Comparison of ENCODE assay signal across 8 cellular contexts in the genomic region with DNA sequence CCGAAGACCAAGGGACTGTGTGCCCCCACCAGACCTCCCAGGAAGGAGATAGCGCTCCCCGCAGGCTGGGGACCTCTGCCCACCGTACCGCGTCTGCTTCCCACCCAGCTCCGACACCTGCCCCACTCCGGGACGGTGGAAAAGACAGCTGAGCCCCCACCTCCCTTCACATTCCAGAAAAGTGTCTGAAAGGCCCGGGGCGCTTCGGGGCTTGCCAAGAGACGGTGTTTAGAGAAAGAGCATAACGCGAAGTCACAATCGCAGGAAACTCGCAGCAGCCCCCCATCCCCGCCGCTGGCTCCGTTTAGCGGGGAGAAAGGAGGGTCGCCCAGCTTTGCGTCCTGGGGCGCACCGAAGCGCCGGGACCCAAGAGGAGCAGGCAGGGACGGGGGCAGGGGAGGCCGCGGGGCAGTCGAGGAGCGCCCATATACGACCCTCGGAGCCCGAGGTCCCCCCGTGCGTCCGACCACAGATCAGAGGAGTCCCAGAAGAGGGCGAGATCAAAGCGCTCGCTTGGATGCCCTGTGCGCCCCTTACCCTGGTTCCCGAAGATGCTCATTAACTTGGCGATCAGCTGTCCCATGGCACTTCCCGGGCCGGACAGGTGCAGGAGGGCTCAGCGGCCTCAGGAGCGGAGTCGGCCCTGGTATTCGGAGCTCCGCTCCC. TPM values are rescaled to one million over a fixed set of nuclear protein-coding genes. Genes with fewer than 3 reads are reported as not detected.
DNase-seq lines count a peak whose midpoint lies in the region; ATAC-seq and TF ChIP-seq lines count a peak whose summit lies in the region.

No MANE protein-coding gene starts in this region.

- TF ChIP-seq EP300 in tibial nerve (IDR thresholded peaks at IDR 0.05), result no peak

- CTCF ChIA-PET in activated CD4-positive, alpha-beta T cell treated with anti-CD3 and anti-CD28 coated beads, Interleukin-2, amount 10 ng/mL, durations not matched to agents 7 days and 5 days (lab: Charles Lee), result interaction anchor here (0.5 to 7.1 kb wide), 29 partner anchors 11 to 437 kb away, joined by 3 to 94 read pairs (median 4); a partner anchor contains a TSS
- CTCF ChIA-PET in HEK293T (lab: Yijun Ruan, JAX), result interaction anchor here (0.5 to 2.6 kb wide), 27 partner anchors 9 to 591 kb away, joined by 3 to 57 read pairs (median 5); a partner anchor contains a TSS

- peaks cover 0 to 12% of the 10 kb centered on the region in 2 donors for H3K27me3 ChIP-seq in tibial nerve

- peaks cover 5% of the 10 kb centered on the region for H3K9me3 Mint-ChIP-seq in activated CD4-positive, alpha-beta T cell treated with anti-CD3 and anti-CD28 coated beads, Interleukin-2, amount 10 ng/mL, durations not matched to agents 7 days and 5 days

- no peak overlapping the region for H3K27ac Mint-ChIP-seq in activated CD4-positive, alpha-beta T cell treated with anti-CD3 and anti-CD28 coated beads, Interleukin-2, amount 10 ng/mL, durations not matched to agents 7 days and 5 days

- H3K4me1 Mint-ChIP-seq in activated CD4-positive, alpha-beta T cell treated with anti-CD3 and anti-CD28 coated beads, Interleukin-2, amount 10 ng/mL, durations not matched to agents 7 days and 5 days, result peaks cover 38% of the 10 kb centered on the region

- 50 to 54% methylated on average over 46 to 50 of the region's 51 CpGs for WGBS in mesodermal cell (ENCODE audit: insufficient coverage in 2 of 2), 2 experiments
- WGBS in tibial nerve, 2 donors, result 5 to 9% methylated on average over 28 to 39 of the region's 51 CpGs

- no peak for TF ChIP-seq POLR2A in tibial nerve (IDR thresholded peaks at IDR 0.05)

- peak overlapping the region; percentile 81 for H3K4me3 Mint-ChIP-seq in activated CD4-positive, alpha-beta T cell treated with anti-CD3 and anti-CD28 coated beads, Interleukin-2, amount 10 ng/mL, durations not matched to agents 7 days and 5 days

- ATAC-seq in HG02885 (IDR thresholded peaks at IDR 0.05; ENCODE audit: poor library complexity, unreplicated experiment), result no peak
- ATAC-seq in HG03039 (IDR thresholded peaks at IDR 0.05; ENCODE audit: unreplicated experiment), result no peak

- POLR2A ChIA-PET in activated CD4-positive, alpha-beta T cell treated with anti-CD3 and anti-CD28 coated beads, Interleukin-2, amount 10 ng/mL, durations not matched to agents 7 days and 5 days (lab: Charles Lee), result no interaction called here
- POLR2A ChIA-PET in HEK293T (lab: Yijun Ruan, JAX), result interaction anchor here (0.7 to 2.2 kb wide), 8 partner anchors 9 to 413 kb away, joined by 3 to 22 read pairs (median 6); a partner anchor contains a TSS

- H3K27me3 Mint-ChIP-seq in activated CD4-positive, alpha-beta T cell treated with anti-CD3 and anti-CD28 coated beads, Interleukin-2, amount 10 ng/mL, durations not matched to agents 7 days and 5 days, result peaks cover 31% of the 10 kb centered on the region

- H3K27ac ChIP-seq in coronary artery (peak overlapping the region in 1 of 2 donors; percentile 60), mesodermal cell (ENCODE audit: low read depth, low read length, severe bottlenecking) (no peak overlapping the region), tibial nerve (peak overlapping the region in 2 of 4 donors; percentile 27 to 61)

- H3K4me1 ChIP-seq in mesodermal cell (ENCODE audit: control insufficient read depth, insufficient read depth, low read length, poor library complexity, severe bottlenecking) (peaks cover 6% of the 10 kb centered on the region), tibial nerve (peaks cover 0 to 28% (median 14%) of the 10 kb centered on the region in 4 donors)

- no peak for DNase-seq in activated CD4-positive, alpha-beta T cell treated with anti-CD3 and anti-CD28 coated beads, Interleukin-2, amount 10 ng/mL, durations not matched to agents 7 days and 5 days
- DNase-seq in activated CD4-positive, alpha-beta T cell treated with anti-CD3 and anti-CD28 coated beads for 4 hours, result no peak
- no peak for DNase-seq in coronary artery (ENCODE audit: low spot score)
- no peak for DNase-seq in tibial nerve (ENCODE audit: low spot score in 2 of 2)
- DNase-seq in HEK293T (ENCODE audit: extremely low spot score), result no peak

- TF ChIP-seq CTCF in coronary artery (IDR thresholded peaks at IDR 0.05) (no peak), tibial nerve (IDR thresholded peaks at IDR 0.05) (no peak)

- no peaks in the 10 kb centered on the region for H3K9me3 ChIP-seq in mesodermal cell (ENCODE audit: control insufficient read depth, low read length)
- H3K9me3 ChIP-seq in tibial nerve, result no peaks in the 10 kb centered on the region

- peaks cover 5% of the 10 kb centered on the region for H3K36me3 Mint-ChIP-seq in activated CD4-positive, alpha-beta T cell treated with anti-CD3 and anti-CD28 coated beads, Interleukin-2, amount 10 ng/mL, durations not matched to agents 7 days and 5 days (ENCODE audit: low read depth)

- H3K4me3 ChIP-seq in coronary artery (peak overlapping the region; percentile 80), mesodermal cell (ENCODE audit: extremely low read depth, insufficient read depth, low read length, poor library complexity, severe bottlenecking) (peak overlapping the region; percentile 41), tibial nerve (peak overlapping the region; percentile 30 to 72 (median 54))

- H3K36me3 ChIP-seq in mesodermal cell (ENCODE audit: control insufficient read depth, insufficient read depth, low read length), result no peaks in the 10 kb centered on the region
- H3K36me3 ChIP-seq in tibial nerve, result no peaks in the 10 kb centered on the region

TF ChIP-seq in HEK293T, 16 proteins besides CTCF, POLR2A, EP300 and RAD21:
- no peak for TF ChIP-seq HDGF (IDR thresholded peaks at IDR 0.05; ENCODE audit: borderline replicate concordance)
- no peak for TF ChIP-seq ZNF384 (IDR thresholded peaks at IDR 0.05)
- no peak for TF ChIP-seq CTBP1 (IDR thresholded peaks at IDR 0.05; ENCODE audit: borderline replicate concordance)
- no peak for TF ChIP-seq ARNT (IDR thresholded peaks at IDR 0.05)
- no peak for TF ChIP-seq SP1 (IDR thresholded peaks at IDR 0.05)
- no peak for TF ChIP-seq TARDBP (IDR thresholded peaks at IDR 0.05)
- TF ChIP-seq FOXA1 (IDR thresholded peaks at IDR 0.05), result no peak
- no peak for TF ChIP-seq ELF4 (IDR thresholded peaks at IDR 0.05)
- TF ChIP-seq NFRKB (IDR thresholded peaks at IDR 0.05), result no peak
- TF ChIP-seq LEF1 (IDR thresholded peaks at IDR 0.05; ENCODE audit: borderline replicate concordance), result no peak
- no peak for TF ChIP-seq SUZ12 (IDR thresholded peaks at IDR 0.05)
- TF ChIP-seq L3MBTL2 (conservative IDR thresholded peaks at IDR 0.05), result no peak

RNA-seq across cellular contexts. Expression of a gene that starts 0.7 kb away (rescaled TPM):
- total RNA-seq in activated CD4-positive, alpha-beta T cell treated with anti-CD3 and anti-CD28 coated beads, Interleukin-2, amount 10 ng/mL, durations not matched to agents 7 days and 5 days, result under 1 TPM in 1 of 2 experiments, not detected in 1; 0.15 TPM
- polyA plus RNA-seq in mesodermal cell (2013, experiment 1 of 2), result not detected
- polyA plus RNA-seq in mesodermal cell (2013, experiment 2 of 2), result not detected
- total RNA-seq in tibial nerve, result not detected

RNA-seq across cellular contexts. Expression of a gene that starts 13.9 kb away (rescaled TPM):
- total RNA-seq in activated CD4-positive, alpha-beta T cell treated with anti-CD3 and anti-CD28 coated beads, Interleukin-2, amount 10 ng/mL, durations not matched to agents 7 days and 5 days, result 1 to 10 TPM; 6.0 to 6.3 TPM
- 1.6 TPM for polyA plus RNA-seq in mesodermal cell (2013, experiment 1 of 2)
- 1.2 TPM for polyA plus RNA-seq in mesodermal cell (2013, experiment 2 of 2)
- total RNA-seq in tibial nerve, result 10 to 100 TPM; 34.1 to 95.1 (median 42.4) TPM

RNA-seq across cellular contexts. Expression of a gene that starts 32.2 kb away (rescaled TPM):
- 10 to 100 TPM; 14.8 to 18.3 TPM for total RNA-seq in activated CD4-positive, alpha-beta T cell treated with anti-CD3 and anti-CD28 coated beads, Interleukin-2, amount 10 ng/mL, durations not matched to agents 7 days and 5 days
- polyA plus RNA-seq in mesodermal cell (2013, experiment 1 of 2), result 10.4 TPM
- polyA plus RNA-seq in mesodermal cell (2013, experiment 2 of 2), result 6.7 TPM
- total RNA-seq in tibial nerve, result 10 to 100 TPM in 3 of 4 donors, 1 to 10 TPM in 1; 7.1 to 20.3 (median 15.0) TPM

RNA-seq across cellular contexts. Expression of a gene that starts 34.8 kb away (rescaled TPM):
- total RNA-seq in activated CD4-positive, alpha-beta T cell treated with anti-CD3 and anti-CD28 coated beads, Interleukin-2, amount 10 ng/mL, durations not matched to agents 7 days and 5 days, result 1,000 to 10,000 TPM; 1,832 to 1,924 TPM
- polyA plus RNA-seq in mesodermal cell (2013, experiment 1 of 2), result 2,740 TPM
- 2,504 TPM for polyA plus RNA-seq in mesodermal cell (2013, experiment 2 of 2)
- 1,000 to 10,000 TPM; 2,381 to 3,486 (median 2,809) TPM for total RNA-seq in tibial nerve

Comparison
In these comparisons a context has a peak if more than half of its experiments do, and no peak if none do; other contexts are left out.
1. RNA of a gene that starts 13.9 kb away (total RNA-seq): 34.1 to 95.1 TPM in tibial nerve; 6.0 to 6.3 TPM in activated CD4-positive, alpha-beta T cell treated with anti-CD3 and anti-CD28 coated beads, Interleukin-2, amount 10 ng/mL, durations not matched to agents 7 days and 5 days; every median in the first group is over 4 times any median in the second.
2. Peak in every context shown above with its lines, with median percentiles within 50 percentile points of each other: H3K4me3 ChIP-seq.